Comparison of ENCODE assay signal across 9 cellular contexts in genomic region chr2:230738391-230738811, GRCh38. TPM values are rescaled to one million over a fixed set of nuclear protein-coding genes. Genes with fewer than 3 reads are reported as not detected.
DNase-seq lines count a peak whose midpoint lies in the region; ATAC-seq, FAIRE-seq and TF ChIP-seq lines count a peak whose summit lies in the region.
"Had no signal": no experiment of that assay in that cellular context is flagged by ENCODE, and none has a peak within 500 bp of the region (broad histone marks: within the 10 kb centered on the region; RNA-seq: fewer than 3 reads in every experiment).

No MANE protein-coding gene starts in this region.

- CTCF ChIA-PET in Panc1 (lab: Charles Lee) = no interaction called here

- 17% methylated on average over 1 of the region's 1 CpG for WGBS in prostate gland

- no peak overlapping the region for H3K9ac ChIP-seq in endocrine pancreas (ENCODE audit: control insufficient read depth, insufficient read depth, low read length)

- TF ChIP-seq CTCF in Panc1 (IDR thresholded peaks at IDR 0.05) (no peak), prostate gland (IDR thresholded peaks at IDR 0.05) (no peak)

- H3K9me3 ChIP-seq in Panc1 (ENCODE audit: control insufficient read depth, insufficient read depth, low read depth, low read length) = no peaks in the 10 kb centered on the region
- H3K9me3 ChIP-seq in endocrine pancreas (ENCODE audit: control insufficient read depth, low read length) = no peaks in the 10 kb centered on the region
- no peaks in the 10 kb centered on the region for H3K9me3 ChIP-seq in prostate gland
- H3K9me3 ChIP-seq: heart left ventricle had no signal

- BruUV-seq in Panc1 (replicated peaks; lab: Mats Ljungman, UMichigan) = no TSS peak

- peak; percentile 76 for FAIRE-seq in GM19239 (lab: Jason Lieb, UNC)

- in situ Hi-C loops in Panc1 (cut with HindIII; ENCODE audit: low pct_unique_long_range_greater_than_20kb, low sequenced_read_pairs) = no loop called here

- H3K4me1 ChIP-seq in Panc1 (ENCODE audit: control insufficient read depth, insufficient read depth, low read length) (peaks cover 42% of the 10 kb centered on the region), endocrine pancreas (ENCODE audit: control insufficient read depth, insufficient read depth, low read length) (peaks cover 9% of the 10 kb centered on the region), prostate gland (replicated peaks) (peaks cover 16% of the 10 kb centered on the region)

- intact Hi-C loops in Panc1 (cut with micrococcal nuclease; ENCODE audit: unreplicated experiment) = no loop called here
- intact Hi-C loops in prostate gland (cut with DNase I) = no loop called here

- no peaks in the 10 kb centered on the region for H3K27me3 ChIP-seq in Panc1 (ENCODE audit: control insufficient read depth, insufficient read depth, low read length)
- H3K27me3 ChIP-seq in endocrine pancreas (ENCODE audit: control insufficient read depth, insufficient read depth, low read length) = no peaks in the 10 kb centered on the region
- H3K27me3 ChIP-seq in prostate gland (replicated peaks; ENCODE audit: insufficient read depth) = no peaks in the 10 kb centered on the region
- H3K27me3 ChIP-seq: heart left ventricle had no signal

- H3K36me3 ChIP-seq in Panc1 (ENCODE audit: control insufficient read depth, insufficient read depth, low read length) (no peaks in the 10 kb centered on the region), endocrine pancreas (ENCODE audit: control insufficient read depth, insufficient read depth, low read length) (no peaks in the 10 kb centered on the region), prostate gland (no peaks in the 10 kb centered on the region)

- POLR2A ChIA-PET in Panc1 (lab: Charles Lee) = no interaction called here

- DNase-seq in GM19239 (ENCODE audit: insufficient read length, low spot score) (no peak), Panc1 (ENCODE audit: low read depth, low spot score) (no peak), prostate gland (ENCODE audit: low spot score) (no peak), globus pallidus (ENCODE audit: low spot score) (no peak)
- DNase-seq: heart left ventricle had no signal

- H3K27ac ChIP-seq in Panc1 (ENCODE audit: low read length) (peak overlapping the region; percentile 68), prostate gland (peak overlapping the region; percentile 78 to 83)

- ATAC-seq in Panc1 (peak; percentile 67), GM21619 (IDR thresholded peaks at IDR 0.05; ENCODE audit: unreplicated experiment) (no peak), GM18511 (IDR thresholded peaks at IDR 0.05; ENCODE audit: unreplicated experiment) (no peak), GM21367 (IDR thresholded peaks at IDR 0.05; ENCODE audit: unreplicated experiment) (no peak)

- TF ChIP-seq POLR2A in prostate gland (IDR thresholded peaks at IDR 0.05) = no peak

- H3K4me3 ChIP-seq in Panc1 (ENCODE audit: low read depth in 2 of 2, low read length in 2 of 2) (no peak overlapping the region), endocrine pancreas (ENCODE audit: control insufficient read depth, insufficient read depth, low read length) (peak overlapping the region; percentile 17), prostate gland (no peak overlapping the region)
- H3K4me3 ChIP-seq: heart left ventricle had no signal

RNA-seq across cellular contexts. Expression of gene CAB39, which starts 25.8 kb away (rescaled TPM):
- total RNA-seq in Panc1 (2021; ENCODE audit: unreplicated experiment) = 39.9 TPM
- polyA plus RNA-seq in Panc1 (2012; ENCODE audit: insufficient read length) = 24.9 TPM
- total RNA-seq in prostate gland = 100 to 1,000 TPM in 1 of 2 donors, 10 to 100 TPM in 1; 75.4 to 105 TPM
